2 cellular contexts compared by ENCODE assay signal in the genomic region with DNA sequence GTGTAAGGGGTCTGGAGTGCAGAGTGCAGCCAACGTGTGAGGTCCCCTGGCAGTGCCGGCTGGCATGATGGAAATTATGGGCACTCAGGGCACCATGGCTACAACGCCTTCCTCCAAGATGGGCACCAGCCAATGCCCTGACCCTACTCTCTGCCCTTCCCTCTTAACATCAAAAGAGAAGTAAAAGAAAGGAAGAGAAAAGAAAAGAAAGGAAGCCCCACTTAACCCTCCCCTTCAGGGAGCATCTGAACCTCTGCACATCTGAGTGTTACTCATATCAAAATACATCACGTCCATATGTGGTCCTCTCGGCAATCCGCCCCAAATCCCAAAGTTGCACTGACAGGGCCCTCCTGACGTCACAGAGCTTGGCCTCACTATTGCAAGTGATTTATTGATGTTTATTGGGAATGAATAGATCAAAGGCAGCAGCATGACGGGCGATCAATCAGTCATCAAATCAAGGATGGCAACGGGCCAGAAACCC.
TF ChIP-seq lines count a peak whose summit lies in the region.

No MANE protein-coding gene starts in this region.

TF ChIP-seq in IMR-90, 13 proteins besides CTCF, POLR2A, EP300 and RAD21:
- no peak for TF ChIP-seq MAFK (IDR thresholded peaks at IDR 0.05; ENCODE audit: low read depth, low read length)
- no peak for TF ChIP-seq CEBPB (IDR thresholded peaks at IDR 0.05; ENCODE audit: low read depth, low read length)
- TF ChIP-seq MAZ (IDR thresholded peaks at IDR 0.05; ENCODE audit: borderline replicate concordance, low read depth, low read length) = no peak
- TF ChIP-seq FOS (IDR thresholded peaks at IDR 0.05; ENCODE audit: low read depth, low read length) = no peak
- TF ChIP-seq, protein P1, sequence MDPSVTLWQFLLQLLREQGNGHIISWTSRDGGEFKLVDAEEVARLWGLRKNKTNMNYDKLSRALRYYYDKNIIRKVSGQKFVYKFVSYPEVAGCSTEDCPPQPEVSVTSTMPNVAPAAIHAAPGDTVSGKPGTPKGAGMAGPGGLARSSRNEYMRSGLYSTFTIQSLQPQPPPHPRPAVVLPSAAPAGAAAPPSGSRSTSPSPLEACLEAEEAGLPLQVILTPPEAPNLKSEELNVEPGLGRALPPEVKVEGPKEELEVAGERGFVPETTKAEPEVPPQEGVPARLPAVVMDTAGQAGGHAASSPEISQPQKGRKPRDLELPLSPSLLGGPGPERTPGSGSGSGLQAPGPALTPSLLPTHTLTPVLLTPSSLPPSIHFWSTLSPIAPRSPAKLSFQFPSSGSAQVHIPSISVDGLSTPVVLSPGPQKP (IDR thresholded peaks at IDR 0.05; ENCODE audit: borderline replicate concordance, low read depth, low read length) = no peak
- no peak for TF ChIP-seq NFE2L2 (IDR thresholded peaks at IDR 0.05; ENCODE audit: low read depth, low read length)
- TF ChIP-seq MXI1 (IDR thresholded peaks at IDR 0.05; ENCODE audit: borderline replicate concordance, low read depth, low read length) = no peak; the same call in 1 of the 2 replicates
- no peak for TF ChIP-seq RFX5 (IDR thresholded peaks at IDR 0.05; ENCODE audit: low read depth, low read length)
- no peak for TF ChIP-seq BHLHE40 (IDR thresholded peaks at IDR 0.05; ENCODE audit: low read depth, low read length)
- TF ChIP-seq CHD1 (IDR thresholded peaks at IDR 0.05; ENCODE audit: low read depth, low read length) = no peak
- TF ChIP-seq, protein P2, sequence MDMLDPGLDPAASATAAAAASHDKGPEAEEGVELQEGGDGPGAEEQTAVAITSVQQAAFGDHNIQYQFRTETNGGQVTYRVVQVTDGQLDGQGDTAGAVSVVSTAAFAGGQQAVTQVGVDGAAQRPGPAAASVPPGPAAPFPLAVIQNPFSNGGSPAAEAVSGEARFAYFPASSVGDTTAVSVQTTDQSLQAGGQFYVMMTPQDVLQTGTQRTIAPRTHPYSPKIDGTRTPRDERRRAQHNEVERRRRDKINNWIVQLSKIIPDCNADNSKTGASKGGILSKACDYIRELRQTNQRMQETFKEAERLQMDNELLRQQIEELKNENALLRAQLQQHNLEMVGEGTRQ (IDR thresholded peaks at IDR 0.05; ENCODE audit: low read depth, low read length) = no peak

TF ChIP-seq in endothelial cell of umbilical vein, 7 proteins besides CTCF, POLR2A, EP300 and RAD21:
- TF ChIP-seq, protein P3, sequence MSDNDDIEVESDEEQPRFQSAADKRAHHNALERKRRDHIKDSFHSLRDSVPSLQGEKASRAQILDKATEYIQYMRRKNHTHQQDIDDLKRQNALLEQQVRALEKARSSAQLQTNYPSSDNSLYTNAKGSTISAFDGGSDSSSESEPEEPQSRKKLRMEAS (IDR thresholded peaks at IDR 0.05; ENCODE audit: insufficient read depth, insufficient read length) = no peak
- no peak for TF ChIP-seq POLR2AphosphoS5 (IDR thresholded peaks at IDR 0.05; ENCODE audit: insufficient read depth, low read depth, low read length)
- TF ChIP-seq MYC (IDR thresholded peaks at IDR 0.05; ENCODE audit: low read depth, low read length) = no peak
- no peak for TF ChIP-seq FOS (IDR thresholded peaks at IDR 0.05; ENCODE audit: borderline replicate concordance, insufficient read depth, low read length)
- TF ChIP-seq GATA2 (IDR thresholded peaks at IDR 0.05; ENCODE audit: insufficient read depth, insufficient read length, low read depth, low read length) = no peak
